In the genomic region with DNA sequence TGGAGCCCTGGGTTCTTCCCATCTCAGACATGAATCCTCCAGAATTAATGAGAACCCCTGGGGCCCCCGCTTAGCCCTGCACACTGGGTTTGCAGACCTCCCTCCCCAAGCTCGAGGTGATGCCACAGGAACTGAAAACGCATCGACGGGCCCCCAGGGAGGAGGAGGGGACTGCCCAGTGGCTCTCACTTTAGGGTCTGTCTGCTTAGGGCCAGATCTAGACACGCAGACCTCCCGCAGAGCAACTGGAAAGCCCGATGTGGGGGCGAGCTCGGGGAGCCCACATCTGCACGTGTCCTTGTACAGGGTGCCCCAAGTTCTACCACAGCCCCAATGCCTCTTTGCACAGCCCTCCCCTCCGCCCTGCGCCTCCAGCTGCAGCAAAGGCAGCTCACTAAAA, we compare ENCODE assay signal across 16 cellular contexts.
"Had no signal": no experiment of that assay in that cellular context is flagged by ENCODE, and none has a peak within 500 bp of the region (broad histone marks: within the 10 kb centered on the region; RNA-seq: fewer than 3 reads in every experiment).

No MANE protein-coding gene starts in this region.

- ATAC-seq: activated CD4-positive, CD25-positive, alpha-beta regulatory T cell treated with anti-CD3 and anti-CD28 coated beads, Interleukin-2, amount 50 U/mL, for 24 hours; activated T-cell treated with anti-CD3 and anti-CD28 coated beads, Interleukin-2, amount 50 U/mL, for 4 hours; lower lobe of right lung had no signal

- H3K36me3 Mint-ChIP-seq: brain, mesothelial cell of epicardium, type B pancreatic cell had no signal

- H3K36me3 ChIP-seq: lower lobe of right lung, prostate gland, right atrium auricular region, stomach had no signal

- H3K27ac ChIP-seq: lower lobe of right lung, prostate gland, right atrium auricular region, stomach had no signal

- H3K4me1 ChIP-seq: prostate gland had no signal

- DNase-seq: activated CD4-positive, alpha-beta T cell treated with anti-CD3 and anti-CD28 coated beads, Interleukin-2, amount 50 U/mL, for 1 hour; activated CD8-positive, alpha-beta memory T cell treated with anti-CD3 and anti-CD28 coated beads, Interleukin-2, amount 50 U/mL, for 4 hours; activated naive CD4-positive, alpha-beta T cell treated with anti-CD3 and anti-CD28 coated beads for 36 hours; activated T-cell treated with anti-CD3 and anti-CD28 coated beads, Interleukin-2, amount 50 U/mL, for 4 hours; lower lobe of right lung; stimulated activated CD4-positive, alpha-beta T cell treated with anti-CD3 and anti-CD28 coated beads, Interleukin-15, amount 100 ng/mL, for 24 hours; stimulated activated CD4-positive, alpha-beta T cell treated with anti-CD3 and anti-CD28 coated beads, Interleukin-2, amount 100 ng/mL, for 48 hours; stomach; T1000 had no signal

- H3K27ac Mint-ChIP-seq: activated naive CD4-positive, alpha-beta T cell treated with anti-CD3 and anti-CD28 coated beads for 36 hours; type B pancreatic cell had no signal

- H3K27me3 ChIP-seq: right atrium auricular region, stomach had no signal

- H3K4me3 ChIP-seq: lower lobe of right lung, prostate gland, right atrium auricular region, skin epidermis, stomach had no signal

- H3K9me3 Mint-ChIP-seq: activated naive CD4-positive, alpha-beta T cell treated with anti-CD3 and anti-CD28 coated beads for 36 hours; activated T-cell treated with anti-CD3 and anti-CD28 coated beads, Interleukin-2, amount 50 U/mL, for 4 hours; mesothelial cell of epicardium; type B pancreatic cell had no signal

- H3K9me3 ChIP-seq: lower lobe of right lung, prostate gland, right atrium auricular region, stomach had no signal

- H3K4me3 Mint-ChIP-seq: activated naive CD4-positive, alpha-beta T cell treated with anti-CD3 and anti-CD28 coated beads for 36 hours; activated T-cell treated with anti-CD3 and anti-CD28 coated beads, Interleukin-2, amount 50 U/mL, for 4 hours; mesothelial cell of epicardium; type B pancreatic cell had no signal
